Comparison of ENCODE assay signal across 9 cellular contexts in the genomic region with DNA sequence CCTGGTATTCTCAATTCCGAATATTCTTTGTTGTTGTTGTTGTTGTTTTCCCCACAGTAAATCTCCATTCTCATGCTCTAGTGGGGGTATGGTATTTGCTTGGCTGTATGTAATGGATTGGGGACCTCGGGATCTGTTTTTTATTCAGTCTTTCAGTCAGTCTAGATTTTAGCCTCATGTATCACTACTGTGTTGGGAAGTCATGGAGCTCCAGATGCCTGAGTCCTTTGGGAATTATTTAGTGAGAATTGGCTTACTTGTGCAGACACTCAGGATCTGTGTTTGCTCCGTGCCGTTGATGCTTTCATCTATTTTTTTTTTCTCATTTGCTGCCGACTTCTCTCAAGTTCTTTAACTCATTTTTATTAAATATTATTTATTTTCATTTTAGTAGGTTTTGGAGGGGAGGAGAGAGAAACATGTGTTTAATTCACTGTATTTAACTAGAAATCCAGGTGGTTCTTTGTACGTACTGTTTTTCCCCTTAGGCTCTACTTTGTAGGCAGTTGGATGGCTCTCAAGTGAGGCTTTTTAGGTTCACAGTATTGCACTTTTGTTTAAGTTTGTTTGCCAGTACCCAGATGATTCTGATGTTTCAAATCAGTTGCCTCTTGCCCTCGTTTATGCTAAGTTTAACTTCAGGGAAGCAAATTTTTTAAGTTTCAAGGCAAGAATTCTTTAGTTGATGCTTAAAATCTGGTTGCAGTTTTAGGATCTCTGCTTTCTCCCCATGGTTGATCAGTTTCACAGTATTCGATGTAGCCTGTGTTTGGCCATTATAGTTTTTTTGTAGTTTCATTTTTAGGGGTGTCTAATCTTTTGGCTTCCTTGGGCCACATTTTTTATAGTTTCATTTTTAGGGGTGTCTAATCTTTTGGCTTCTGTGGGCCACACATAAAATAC. TPM values are rescaled to one million over a fixed set of nuclear protein-coding genes. Genes with fewer than 3 reads are reported as not detected.
A peak's percentile ranks its signal among the peaks of the same experiment; 100 is the strongest.
DNase-seq lines count a peak whose midpoint lies in the region; ATAC-seq and TF ChIP-seq lines count a peak whose summit lies in the region.
"Had no signal": no experiment of that assay in that cellular context is flagged by ENCODE, and none has a peak within 500 bp of the region (broad histone marks: within the 10 kb centered on the region; RNA-seq: fewer than 3 reads in every experiment).

No MANE protein-coding gene starts in this region.

- no peaks in the 10 kb centered on the region for H3K9me3 ChIP-seq in A673 (ENCODE audit: low read depth, low read length, poor library complexity, severe bottlenecking)
- H3K9me3 ChIP-seq in HEK293 (ENCODE audit: control insufficient read depth, insufficient read depth, low read depth, low read length) = no peaks in the 10 kb centered on the region
- no peaks in the 10 kb centered on the region for H3K9me3 ChIP-seq in lower lobe of right lung

- peak overlapping the region; percentile 94 for H3K27ac Mint-ChIP-seq in activated naive CD8-positive, alpha-beta T cell treated with anti-CD3 and anti-CD28 coated beads for 36 hours

- H3K27me3 ChIP-seq in A673 (replicated peaks; ENCODE audit: insufficient read depth, low read depth, low read length, poor library complexity) (no peaks in the 10 kb centered on the region), lower lobe of right lung (ENCODE audit: low read depth) (no peaks in the 10 kb centered on the region)

- CTCF ChIA-PET in A673 (lab: Charles Lee) = no interaction called here
- CTCF ChIA-PET in HEK293 (lab: Yijun Ruan, JAX) = no interaction called here

- H3K4me3 Mint-ChIP-seq in activated naive CD8-positive, alpha-beta T cell treated with anti-CD3 and anti-CD28 coated beads for 36 hours = peak overlapping the region; percentile 77

- H3K36me3 Mint-ChIP-seq in activated naive CD8-positive, alpha-beta T cell treated with anti-CD3 and anti-CD28 coated beads for 36 hours = peaks cover 14% of the 10 kb centered on the region

- H3K4me1 ChIP-seq in A673 (ENCODE audit: insufficient read depth, low read length, poor library complexity, severe bottlenecking) (peaks cover 8% of the 10 kb centered on the region), HEK293 (ENCODE audit: control insufficient read depth, insufficient read depth, low read length) (peaks cover 19% of the 10 kb centered on the region; the same call in 1 of the 2 replicates), lower lobe of right lung (peaks cover 31% of the 10 kb centered on the region)

- H3K27me3 Mint-ChIP-seq in activated naive CD8-positive, alpha-beta T cell treated with anti-CD3 and anti-CD28 coated beads for 36 hours = no peaks in the 10 kb centered on the region

- H3K4me3 ChIP-seq in A673 (ENCODE audit: low read depth, low read length, poor library complexity, severe bottlenecking) (peak overlapping the region; percentile 2), HEK293 (ENCODE audit: low read depth, low read length) (no peak overlapping the region), lower lobe of right lung (peak overlapping the region; percentile 27)

- TF ChIP-seq CTCF in A673 (conservative IDR thresholded peaks at IDR 0.05; ENCODE audit: low read depth, low read length) (no peak), HEK293 (tag by site-specific recombination; IDR thresholded peaks at IDR 0.05) (no peak), lower lobe of right lung (IDR thresholded peaks at IDR 0.05) (no peak)

- peaks cover 55% of the 10 kb centered on the region for H3K4me1 Mint-ChIP-seq in activated naive CD8-positive, alpha-beta T cell treated with anti-CD3 and anti-CD28 coated beads for 36 hours

- H3K9me3 Mint-ChIP-seq in activated naive CD8-positive, alpha-beta T cell treated with anti-CD3 and anti-CD28 coated beads for 36 hours = peaks cover 3% of the 10 kb centered on the region

- peak in 1 of 2 donors; percentile 47 for ATAC-seq in lower lobe of right lung
- ATAC-seq in HG03565 (IDR thresholded peaks at IDR 0.05; ENCODE audit: unreplicated experiment) = no peak

- peak overlapping the region; percentile 45 for H3K27ac ChIP-seq in A673 (ENCODE audit: low read depth, low read length, poor library complexity, severe bottlenecking)
- no peak overlapping the region for H3K27ac ChIP-seq in HEK293 (ENCODE audit: extremely low read depth, low read depth, low read length)
- H3K27ac ChIP-seq in lower lobe of right lung = peak overlapping the region; percentile 60

- DNase-seq in A673 (ENCODE audit: low spot score) (no peak), lower lobe of right lung (no peak), HPDE6-E6E7 (ENCODE audit: extremely low spot score) (no peak), DMS153 treated with DMSO at 0.1 percent for 48 hours (lab: John Stamatoyannopoulos, UW; ENCODE audit: unreplicated experiment) (no peak)
- DNase-seq in activated naive CD8-positive, alpha-beta T cell treated with anti-CD3 and anti-CD28 coated beads for 36 hours = no peak
- no peak for DNase-seq in activated CD8-positive, alpha-beta memory T cell treated with anti-CD3 and anti-CD28 coated beads, Interleukin-2, amount 50 U/mL, for 4 hours
- DNase-seq: NCI-H526 treated with DMSO at 0.1 percent for 48 hours had no signal

- H3K36me3 ChIP-seq in A673 (ENCODE audit: insufficient read depth, low read length, poor library complexity, severe bottlenecking) (no peaks in the 10 kb centered on the region), HEK293 (ENCODE audit: control insufficient read depth in 2 of 2, insufficient read depth in 1 of 2, low read length in 2 of 2) (no peaks in the 10 kb centered on the region; a peak in 1 of 3 replicates), lower lobe of right lung (peaks cover 5% of the 10 kb centered on the region)

- BruUV-seq in A673 (replicated peaks; lab: Mats Ljungman, UMichigan) = no TSS peak

- intact Hi-C loops in A673 (cut with micrococcal nuclease; ENCODE audit: unreplicated experiment) = no loop called here
- intact Hi-C loops in lower lobe of right lung (cut with DNase I) = no loop called here

- POLR2A ChIA-PET in A673 (lab: Charles Lee; ENCODE audit: low non-redundant PET) (no interaction called here), HEK293 (lab: Yijun Ruan, JAX) (interaction anchor here (1.1 kb wide), 1 partner anchor 8 kb away, joined by 3 read pairs; no protein-coding TSS in a partner anchor)

TF ChIP-seq in HEK293, 187 proteins besides CTCF, POLR2A, EP300 and RAD21:
- TF ChIP-seq ZXDB (tag by site-specific recombination; IDR thresholded peaks at IDR 0.05) (no peak), GFI1B (tag by site-specific recombination; IDR thresholded peaks at IDR 0.05) (no peak), ZNF335 (tag by site-specific recombination; conservative IDR thresholded peaks at IDR 0.05) (0 out of 2 replicates have a peak, but pooled peaks have one; percentile 28), FEZF1 (tag by site-specific recombination; IDR thresholded peaks at IDR 0.05) (peak; percentile 53), ZBTB17 (tag by site-specific recombination; IDR thresholded peaks at IDR 0.05) (peak; percentile 41; the same call in 1 of the 2 replicates)
- TF ChIP-seq, protein P1, sequence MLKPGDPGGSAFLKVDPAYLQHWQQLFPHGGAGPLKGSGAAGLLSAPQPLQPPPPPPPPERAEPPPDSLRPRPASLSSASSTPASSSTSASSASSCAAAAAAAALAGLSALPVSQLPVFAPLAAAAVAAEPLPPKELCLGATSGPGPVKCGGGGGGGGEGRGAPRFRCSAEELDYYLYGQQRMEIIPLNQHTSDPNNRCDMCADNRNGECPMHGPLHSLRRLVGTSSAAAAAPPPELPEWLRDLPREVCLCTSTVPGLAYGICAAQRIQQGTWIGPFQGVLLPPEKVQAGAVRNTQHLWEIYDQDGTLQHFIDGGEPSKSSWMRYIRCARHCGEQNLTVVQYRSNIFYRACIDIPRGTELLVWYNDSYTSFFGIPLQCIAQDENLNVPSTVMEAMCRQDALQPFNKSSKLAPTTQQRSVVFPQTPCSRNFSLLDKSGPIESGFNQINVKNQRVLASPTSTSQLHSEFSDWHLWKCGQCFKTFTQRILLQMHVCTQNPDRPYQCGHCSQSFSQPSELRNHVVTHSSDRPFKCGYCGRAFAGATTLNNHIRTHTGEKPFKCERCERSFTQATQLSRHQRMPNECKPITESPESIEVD (tag by site-specific recombination; IDR thresholded peaks at IDR 0.05) = 0 out of 2 replicates have a peak, but pooled peaks have one; percentile 24
- TF ChIP-seq, protein P2, sequence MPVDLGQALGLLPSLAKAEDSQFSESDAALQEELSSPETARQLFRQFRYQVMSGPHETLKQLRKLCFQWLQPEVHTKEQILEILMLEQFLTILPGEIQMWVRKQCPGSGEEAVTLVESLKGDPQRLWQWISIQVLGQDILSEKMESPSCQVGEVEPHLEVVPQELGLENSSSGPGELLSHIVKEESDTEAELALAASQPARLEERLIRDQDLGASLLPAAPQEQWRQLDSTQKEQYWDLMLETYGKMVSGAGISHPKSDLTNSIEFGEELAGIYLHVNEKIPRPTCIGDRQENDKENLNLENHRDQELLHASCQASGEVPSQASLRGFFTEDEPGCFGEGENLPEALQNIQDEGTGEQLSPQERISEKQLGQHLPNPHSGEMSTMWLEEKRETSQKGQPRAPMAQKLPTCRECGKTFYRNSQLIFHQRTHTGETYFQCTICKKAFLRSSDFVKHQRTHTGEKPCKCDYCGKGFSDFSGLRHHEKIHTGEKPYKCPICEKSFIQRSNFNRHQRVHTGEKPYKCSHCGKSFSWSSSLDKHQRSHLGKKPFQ (tag by site-specific recombination; IDR thresholded peaks at IDR 0.05) = peak; percentile 55
- TF ChIP-seq, protein P3, sequence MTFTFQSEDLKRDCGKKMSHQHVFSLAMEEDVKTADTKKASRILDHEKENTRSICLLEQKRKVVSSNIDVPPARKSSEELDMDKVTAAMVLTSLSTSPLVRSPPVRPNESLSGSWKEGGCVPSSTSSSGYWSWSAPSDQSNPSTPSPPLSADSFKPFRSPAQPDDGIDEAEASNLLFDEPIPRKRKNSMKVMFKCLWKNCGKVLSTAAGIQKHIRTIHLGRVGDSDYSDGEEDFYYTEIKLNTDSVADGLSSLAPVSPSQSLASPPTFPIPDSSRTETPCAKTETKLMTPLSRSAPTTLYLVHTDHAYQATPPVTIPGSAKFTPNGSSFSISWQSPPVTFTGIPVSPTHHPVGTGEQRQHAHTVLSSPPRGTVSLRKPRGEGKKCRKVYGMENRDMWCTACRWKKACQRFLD (tag by site-specific recombination; IDR thresholded peaks at IDR 0.05) = no peak

RNA-seq across cellular contexts. Expression of a gene that starts 36.9 kb away (rescaled TPM):
- total RNA-seq in A673 (2021) = 7.9 and 8.1 TPM in 2 replicates
- total RNA-seq in activated naive CD8-positive, alpha-beta T cell treated with anti-CD3 and anti-CD28 coated beads for 36 hours = 1 to 10 TPM; 6.9 TPM
- 26.6 TPM for total RNA-seq in lower lobe of right lung
